8 cellular contexts compared by ENCODE assay signal in the genomic region with DNA sequence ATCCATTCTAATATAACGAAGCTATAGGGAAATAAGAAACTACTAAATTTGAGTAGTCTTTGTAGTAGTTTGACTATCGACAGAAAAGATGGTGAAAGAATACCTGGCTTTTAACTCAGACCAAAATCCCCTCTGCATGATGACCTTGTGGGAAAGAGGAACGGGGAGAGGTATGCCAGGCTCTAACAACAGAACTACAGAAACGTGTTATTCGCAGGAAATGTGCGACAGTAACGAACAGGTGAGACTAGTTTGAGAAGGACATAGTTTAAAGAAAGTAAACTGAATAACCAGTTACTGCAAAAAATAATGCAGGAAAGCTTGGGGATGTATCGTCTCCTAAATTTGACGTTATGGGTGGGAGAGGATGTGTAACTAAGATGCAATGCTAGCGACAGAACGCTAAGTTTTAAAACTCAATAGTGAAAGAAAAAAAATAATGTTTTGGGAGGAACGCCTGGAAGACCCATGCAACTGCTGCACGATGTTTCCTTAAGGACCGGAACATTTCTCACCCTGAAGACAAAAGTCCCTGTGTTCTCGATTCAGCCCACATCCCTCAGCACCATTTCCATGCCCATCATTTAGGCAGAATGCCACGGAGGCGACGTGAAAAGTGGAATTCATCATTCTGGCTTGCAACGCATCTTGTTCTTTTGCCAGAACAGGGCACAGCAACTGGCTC. TPM values are rescaled to one million over a fixed set of nuclear protein-coding genes. Genes with fewer than 3 reads are reported as not detected.
DNase-seq lines count a peak whose midpoint lies in the region; ATAC-seq and TF ChIP-seq lines count a peak whose summit lies in the region.

No MANE protein-coding gene starts in this region.

- H2AK5ac ChIP-seq in mesenchymal stem cell (ENCODE audit: low read length, severe bottlenecking) = no peak overlapping the region

- H3K27ac Mint-ChIP-seq in MCF 10A (ENCODE audit: low read depth, unreplicated experiment) = peak overlapping the region; percentile 91

- H2BK5ac ChIP-seq in mesenchymal stem cell (ENCODE audit: low read depth, low read length, poor library complexity, severe bottlenecking) = no peak overlapping the region

- BruUV-seq in MCF 10A (replicated peaks; lab: Mats Ljungman, UMichigan) = no TSS peak

- H3K23ac ChIP-seq in mesenchymal stem cell (ENCODE audit: low read length in 2 of 2) = no peak overlapping the region

- no peaks in the 10 kb centered on the region for H3K9me3 Mint-ChIP-seq in MCF 10A (ENCODE audit: unreplicated experiment)

- peak overlapping the region; percentile 83 to 96 for H3K18ac ChIP-seq in mesenchymal stem cell (ENCODE audit: low read depth in 1 of 2, low read length in 2 of 2)

- peak overlapping the region in 1 of 2 experiments; percentile 82 for H3K4ac ChIP-seq in mesenchymal stem cell (ENCODE audit: low read depth in 1 of 2, low read length in 2 of 2)

- H3K36me3 Mint-ChIP-seq in MCF 10A (ENCODE audit: insufficient read depth, unreplicated experiment) = peaks cover 6% of the 10 kb centered on the region

- peaks cover 15% of the 10 kb centered on the region for H3K79me1 ChIP-seq in mesenchymal stem cell (replicated peaks; ENCODE audit: low read length, poor library complexity, severe bottlenecking)

- H3K4me2 ChIP-seq in mesenchymal stem cell (ENCODE audit: low read length, poor library complexity, severe bottlenecking) = peak overlapping the region; percentile 64

- no peaks in the 10 kb centered on the region for H3K27me3 Mint-ChIP-seq in MCF 10A (ENCODE audit: insufficient read depth, unreplicated experiment)

- H3K36me3 ChIP-seq in HUES6 (ENCODE audit: control insufficient read depth, insufficient read depth, low read length) = peaks cover 6% of the 10 kb centered on the region
- H3K36me3 ChIP-seq in mesenchymal stem cell (ENCODE audit: control insufficient read depth in 1 of 2, insufficient read depth in 2 of 2, low read depth in 1 of 2, low read length in 2 of 2) = no peaks in the 10 kb centered on the region
- H3K36me3 ChIP-seq in aorta (ENCODE audit: control insufficient read depth in 1 of 2, insufficient read depth in 2 of 2, low read length in 1 of 2) = no peaks in the 10 kb centered on the region

- ATAC-seq in aorta (ENCODE audit: low FRiP score) (peak; percentile 1), HG03095 (IDR thresholded peaks at IDR 0.05; ENCODE audit: unreplicated experiment) (no peak)

- no peak overlapping the region for H2BK12ac ChIP-seq in mesenchymal stem cell (ENCODE audit: low read length in 2 of 2)

- H3K27me3 ChIP-seq in HUES6 (ENCODE audit: control insufficient read depth, insufficient read depth, low read length) (no peaks in the 10 kb centered on the region), mesenchymal stem cell (ENCODE audit: control insufficient read depth in 1 of 2, insufficient read depth in 1 of 2, low read length in 2 of 2) (no peaks in the 10 kb centered on the region), aorta (ENCODE audit: control insufficient read depth in 1 of 2, insufficient read depth in 2 of 2, low read length in 1 of 2) (no peaks in the 10 kb centered on the region)

- POLR2A ChIA-PET in MCF 10A (lab: Yijun Ruan, JAX) (interaction anchor here (0.6 to 7.3 kb wide), 53 partner anchors 9 to 1771 kb away, joined by 3 to 139 read pairs (median 5); a partner anchor contains a TSS), GM10248 (lab: Yijun Ruan, JAX) (interaction anchor here (1.1 to 1.5 kb wide), 2 partner anchors 13 to 18 kb away, joined by 6 read pairs; no protein-coding TSS in a partner anchor)

- H3K4me3 Mint-ChIP-seq in MCF 10A (ENCODE audit: unreplicated experiment) = peak overlapping the region; percentile 85

- H3K27ac ChIP-seq in HUES6 (ENCODE audit: low read depth, low read length) (no peak overlapping the region), mesenchymal stem cell (ENCODE audit: low read length, poor library complexity, severe bottlenecking) (peak overlapping the region; percentile 91), aorta (ENCODE audit: low read depth in 1 of 2, low read length in 2 of 2) (peak overlapping the region in 1 of 2 donors; percentile 46)

- H4K8ac ChIP-seq in mesenchymal stem cell (ENCODE audit: low read length) = peak overlapping the region; percentile 94

- peak overlapping the region; percentile 90 for H3K4me3 ChIP-seq in AG10803 (ENCODE audit: low read length)
- peak overlapping the region; percentile 69 for H3K4me3 ChIP-seq in HUES6 (ENCODE audit: low read depth, low read length)
- H3K4me3 ChIP-seq in mesenchymal stem cell (ENCODE audit: insufficient read depth in 1 of 2, low read depth in 1 of 2, low read length in 2 of 2) = peak overlapping the region; percentile 71 to 88
- peak overlapping the region; percentile 82 to 85 for H3K4me3 ChIP-seq in aorta (ENCODE audit: low read length in 2 of 2)

- H3K9ac ChIP-seq in HUES6 (ENCODE audit: low read length) (peak overlapping the region; percentile 44), mesenchymal stem cell (ENCODE audit: low read length) (peak overlapping the region; percentile 84)

- H3K4me1 ChIP-seq in HUES6 (ENCODE audit: control insufficient read depth, insufficient read depth, low read length) (0 out of 2 replicates have a peak, but pooled peaks cover 4% of the 10 kb centered on the region), mesenchymal stem cell (ENCODE audit: control insufficient read depth, insufficient read depth, low read depth, low read length) (no peaks in the 10 kb centered on the region), aorta (ENCODE audit: control insufficient read depth in 1 of 2, insufficient read depth in 2 of 2, low read length in 2 of 2) (no peaks in the 10 kb centered on the region)

- DNase-seq in AG10803 (ENCODE audit: low read depth) (no peak), MCF 10A (ENCODE audit: unreplicated experiment) (no peak), mesenchymal stem cell (no peak), aorta (no peak), RPMI8226 (no peak), GM10248 (ENCODE audit: extremely low spot score) (no peak)

- peak overlapping the region; percentile 81 for H4K91ac ChIP-seq in mesenchymal stem cell (ENCODE audit: low read length)

- intact Hi-C loops in MCF 10A (cut with micrococcal nuclease) (loop anchor here (2.0 to 10.0 kb wide), 2 partner anchors 38 to 1868 kb away; no protein-coding TSS in a partner anchor), aorta (cut with DNase I) (loop anchor here (10.0 kb wide), 2 partner anchors 178 to 318 kb away; no protein-coding TSS in a partner anchor)

- H3K9me3 ChIP-seq in HUES6 (ENCODE audit: control insufficient read depth, insufficient read depth, low read depth, low read length) (no peaks in the 10 kb centered on the region), mesenchymal stem cell (ENCODE audit: control insufficient read depth, low read length) (no peaks in the 10 kb centered on the region), aorta (ENCODE audit: control insufficient read depth, low read length) (no peaks in the 10 kb centered on the region)

- peak overlapping the region; percentile 93 for H2AFZ ChIP-seq in mesenchymal stem cell (ENCODE audit: low read depth, low read length)

- TF ChIP-seq CTCF in AG10803 (conservative IDR thresholded peaks at IDR 0.05; ENCODE audit: low read length) (no peak), MCF 10A (IDR thresholded peaks at IDR 0.05; ENCODE audit: unreplicated experiment) (no peak), GM10248 (IDR thresholded peaks at IDR 0.05; ENCODE audit: control extremely low read depth, extremely low read depth, low read depth, missing control alignments) (no peak)

- CTCF ChIA-PET in MCF 10A (lab: Yijun Ruan, JAX) = interaction anchor here (0.6 to 2.2 kb wide), 18 partner anchors 9 to 590 kb away, joined by 3 to 9 read pairs (median 4); no protein-coding TSS in a partner anchor
- CTCF ChIA-PET in GM10248 (lab: Yijun Ruan, JAX) = interaction anchor here (0.9 to 3.5 kb wide), 16 partner anchors 9 to 323 kb away, joined by 3 to 15 read pairs (median 4); no protein-coding TSS in a partner anchor

- H2BK120ac ChIP-seq in mesenchymal stem cell (ENCODE audit: low read depth, low read length) = no peak overlapping the region

- peaks cover 28% of the 10 kb centered on the region for H3K4me1 Mint-ChIP-seq in MCF 10A (ENCODE audit: insufficient read depth, unreplicated experiment)

- peak overlapping the region in 1 of 2 experiments; percentile 68 for H3K14ac ChIP-seq in mesenchymal stem cell (ENCODE audit: low read length in 2 of 2)

- H2BK15ac ChIP-seq in mesenchymal stem cell (ENCODE audit: low read depth, poor library complexity, severe bottlenecking) = no peak overlapping the region

- 14% methylated on average over 17 of the region's 19 CpGs for WGBS in mesenchymal stem cell
- 8 to 9% methylated on average over 19 of the region's 19 CpGs for WGBS in aorta, 2 donors

RNA-seq across cellular contexts. Expression of a gene that starts 1.6 kb away (rescaled TPM):
- total RNA-seq in MCF 10A (2022) (33.4 and 34.3 TPM in 2 replicates), aorta (10 to 100 TPM; 30.8 to 34.5 TPM)
- polyA plus RNA-seq in mesenchymal stem cell (2013, experiment 1 of 2) = 15.2 TPM
- polyA plus RNA-seq in mesenchymal stem cell (2013, experiment 2 of 2) = 15.4 TPM
- 10 to 100 TPM; 32.3 to 41.7 TPM for polyA plus RNA-seq in aorta
